ENCODE assay signal across 16 cellular contexts in genomic region chr15:36323607-36324006, GRCh38.
"Had no signal": no experiment of that assay in that cellular context is flagged by ENCODE, and none has a peak within 500 bp of the region (broad histone marks: within the 10 kb centered on the region; RNA-seq: fewer than 3 reads in every experiment).

No MANE protein-coding gene starts in this region.

- H3K9me3 ChIP-seq: esophagus squamous epithelium, gastrocnemius medialis, left ventricle myocardium inferior, right lobe of liver, thoracic aorta had no signal

- H3K4me3 ChIP-seq: esophagus squamous epithelium, gastrocnemius medialis, left ventricle myocardium inferior, right lobe of liver, thoracic aorta had no signal

- H3K36me3 ChIP-seq: esophagus squamous epithelium, gastrocnemius medialis, left ventricle myocardium inferior, right lobe of liver, thoracic aorta, WERI-Rb-1 had no signal

- FAIRE-seq: colon, kidney had no signal

- DNase-seq: activated CD4-positive, alpha-beta T cell treated with anti-CD3 and anti-CD28 coated beads for 4 hours; activated CD8-positive, alpha-beta memory T cell treated with anti-CD3 and anti-CD28 coated beads, Interleukin-2, amount 50 U/mL, for 4 hours; activated CD8-positive, alpha-beta T cell treated with anti-CD3 and anti-CD28 coated beads for 36 hours; activated naive CD8-positive, alpha-beta T cell treated with anti-CD3 and anti-CD28 coated beads, Interleukin-2, amount 10 ng/mL, durations not matched to agents 7 days and 5 days; aorta; esophagus squamous epithelium; gastrocnemius medialis; kidney; left ventricle myocardium inferior; mesenchymal stem cell; occipital lobe; right lobe of liver; stimulated activated CD4-positive, alpha-beta T cell treated with anti-CD3 and anti-CD28 coated beads, Interleukin-2, amount 100 ng/mL, for 48 hours; WERI-Rb-1 had no signal

- H3K27ac ChIP-seq: esophagus squamous epithelium, gastrocnemius medialis, left ventricle myocardium inferior, right lobe of liver, thoracic aorta, WERI-Rb-1 had no signal

- H3K27me3 ChIP-seq: esophagus squamous epithelium, gastrocnemius medialis, right lobe of liver had no signal

- H3K4me1 ChIP-seq: esophagus squamous epithelium, gastrocnemius medialis, left ventricle myocardium inferior, right lobe of liver had no signal
